ENCODE assay signal across 11 cellular contexts in genomic region chr2:64939332-64939917, GRCh38. TPM values are rescaled to one million over a fixed set of nuclear protein-coding genes. Genes with fewer than 3 reads are reported as not detected.
DNase-seq lines count a peak whose midpoint lies in the region; ATAC-seq, FAIRE-seq and TF ChIP-seq lines count a peak whose summit lies in the region.
"Had no signal": no experiment of that assay in that cellular context is flagged by ENCODE, and none has a peak within 500 bp of the region (broad histone marks: within the 10 kb centered on the region; RNA-seq: fewer than 3 reads in every experiment).

No MANE protein-coding gene starts in this region.

- no peaks in the 10 kb centered on the region for H3K9me3 ChIP-seq in endodermal cell (ENCODE audit: control insufficient read depth, low read length)

- no peak overlapping the region for H3K9ac ChIP-seq in endodermal cell (ENCODE audit: extremely low read depth, low read length, poor library complexity, severe bottlenecking)

- H3K4me1 Mint-ChIP-seq in activated naive CD8-positive, alpha-beta T cell treated with anti-CD3 and anti-CD28 coated beads, Interleukin-2, amount 50 U/mL, for 24 hours, result peaks cover 25% of the 10 kb centered on the region
- H3K4me1 Mint-ChIP-seq in endodermal cell, result peaks cover 12% of the 10 kb centered on the region

- no peaks in the 10 kb centered on the region for H3K27me3 ChIP-seq in endodermal cell (ENCODE audit: control insufficient read depth, insufficient read depth, low read length, poor library complexity, severe bottlenecking)

- DNase-seq in GM12891 (ENCODE audit: insufficient read length, low spot score), result no peak
- no peak for DNase-seq in activated naive CD8-positive, alpha-beta T cell treated with anti-CD3 and anti-CD28 coated beads, Interleukin-2, amount 50 U/mL, for 24 hours
- DNase-seq in stimulated activated naive CD4-positive, alpha-beta T cell (lab: John Stamatoyannopoulos, UW), result no peak
- no peak for DNase-seq in endodermal cell
- DNase-seq in activated T-cell treated with anti-CD3 and anti-CD28 coated beads, Interleukin-2, amount 50 U/mL, for 1 hour, result no peak
- DNase-seq in medulla oblongata (ENCODE audit: extremely low spot score), result no peak
- DNase-seq: erythroblast, NCI-H2081 had no signal

- no peak overlapping the region for H3K27ac ChIP-seq in endodermal cell (ENCODE audit: low read depth, low read length)

- peak; percentile 42 for ATAC-seq in GM19452 (IDR thresholded peaks at IDR 0.05; ENCODE audit: unreplicated experiment)
- peak; percentile 50 for ATAC-seq in HG03196 (IDR thresholded peaks at IDR 0.05; ENCODE audit: unreplicated experiment)
- ATAC-seq in activated naive CD8-positive, alpha-beta T cell treated with anti-CD3 and anti-CD28 coated beads, Interleukin-2, amount 50 U/mL, for 24 hours, result peak; percentile 21

- H3K27ac Mint-ChIP-seq in activated naive CD8-positive, alpha-beta T cell treated with anti-CD3 and anti-CD28 coated beads, Interleukin-2, amount 50 U/mL, for 24 hours, result no peak overlapping the region
- H3K27ac Mint-ChIP-seq in endodermal cell, result no peak overlapping the region
- H3K27ac Mint-ChIP-seq: activated naive CD4-positive, alpha-beta T cell treated with anti-CD3 and anti-CD28 coated beads, Interleukin-2, amount 50 U/mL, for 24 hours had no signal

- no peaks in the 10 kb centered on the region for H3K4me1 ChIP-seq in endodermal cell (ENCODE audit: control insufficient read depth, insufficient read depth, low read length)

- no peaks in the 10 kb centered on the region for H3K9me3 Mint-ChIP-seq in activated naive CD8-positive, alpha-beta T cell treated with anti-CD3 and anti-CD28 coated beads, Interleukin-2, amount 50 U/mL, for 24 hours
- peaks cover 10% of the 10 kb centered on the region for H3K9me3 Mint-ChIP-seq in endodermal cell
- H3K9me3 Mint-ChIP-seq: activated naive CD4-positive, alpha-beta T cell treated with anti-CD3 and anti-CD28 coated beads, Interleukin-2, amount 50 U/mL, for 24 hours had no signal

- H3K36me3 ChIP-seq in endodermal cell (ENCODE audit: control insufficient read depth, insufficient read depth, low read length), result no peaks in the 10 kb centered on the region

- no peak overlapping the region for H3K4me3 ChIP-seq in endodermal cell (ENCODE audit: low read length)

- no peaks in the 10 kb centered on the region for H3K27me3 Mint-ChIP-seq in activated naive CD8-positive, alpha-beta T cell treated with anti-CD3 and anti-CD28 coated beads, Interleukin-2, amount 50 U/mL, for 24 hours
- peaks cover 2% of the 10 kb centered on the region for H3K27me3 Mint-ChIP-seq in endodermal cell (ENCODE audit: insufficient read depth)

- TF ChIP-seq CTCF in endodermal cell (conservative IDR thresholded peaks at IDR 0.05), result no peak

- 82% methylated on average over 11 to 12 of the region's 12 CpGs for WGBS in endodermal cell (ENCODE audit: insufficient coverage in 1 of 2, insufficient read length in 1 of 2), 2 experiments

- FAIRE-seq in GM12891 (lab: Jason Lieb, UNC), result peak; percentile 85

- H3K36me3 Mint-ChIP-seq in activated naive CD8-positive, alpha-beta T cell treated with anti-CD3 and anti-CD28 coated beads, Interleukin-2, amount 50 U/mL, for 24 hours (ENCODE audit: low read depth), result no peaks in the 10 kb centered on the region
- no peaks in the 10 kb centered on the region for H3K36me3 Mint-ChIP-seq in endodermal cell (ENCODE audit: low read depth)
- H3K36me3 Mint-ChIP-seq: activated naive CD4-positive, alpha-beta T cell treated with anti-CD3 and anti-CD28 coated beads, Interleukin-2, amount 50 U/mL, for 24 hours had no signal

- TF ChIP-seq POLR2A in GM12891 (IDR thresholded peaks at IDR 0.05; ENCODE audit: low read depth, low read length), result peak; percentile 72

- peak overlapping the region; percentile 32 for H3K4me3 Mint-ChIP-seq in activated naive CD8-positive, alpha-beta T cell treated with anti-CD3 and anti-CD28 coated beads, Interleukin-2, amount 50 U/mL, for 24 hours
- H3K4me3 Mint-ChIP-seq in endodermal cell, result no peak overlapping the region
- H3K4me3 Mint-ChIP-seq: activated naive CD4-positive, alpha-beta T cell treated with anti-CD3 and anti-CD28 coated beads, Interleukin-2, amount 50 U/mL, for 24 hours had no signal

TF ChIP-seq in GM12891, 5 proteins besides CTCF, POLR2A, EP300 and RAD21:
- peak; percentile 47 for TF ChIP-seq SPI1 (IDR thresholded peaks at IDR 0.05; ENCODE audit: low read depth, low read length)
- no peak for TF ChIP-seq PAX5 (IDR thresholded peaks at IDR 0.05; ENCODE audit: insufficient read depth, low read length, severe bottlenecking)
- TF ChIP-seq TAF1 (IDR thresholded peaks at IDR 0.05; ENCODE audit: low read depth, low read length), result peak; percentile 61; the same call in 1 of the 2 replicates
- peak; percentile 31; the same call in 1 of the 2 replicates for TF ChIP-seq POLR2AphosphoS5 (IDR thresholded peaks at IDR 0.05; ENCODE audit: low read depth, low read length)

RNA-seq across cellular contexts. Expression of gene SLC1A4, which starts 49.8 kb away (rescaled TPM):
- 25.7 TPM for polyA plus RNA-seq in GM12891 (2012; ENCODE audit: low read depth, missing spikeins)
- total RNA-seq in endodermal cell, result 1 to 10 TPM in 1 of 2 donors, under 1 TPM in 1; 0.07 to 1.9 TPM
- 6.9 TPM for polyA plus RNA-seq in endodermal cell (2013, experiment 1 of 2)
- polyA plus RNA-seq in endodermal cell (2013, experiment 2 of 2), result 6.4 TPM
